ENCODE assay signal across 19 cellular contexts in genomic region chr2:232872826-232873225, GRCh38. TPM values are rescaled to one million over a fixed set of nuclear protein-coding genes. Genes with fewer than 3 reads are reported as not detected.
DNase-seq lines count a peak whose midpoint lies in the region; ATAC-seq, FAIRE-seq and TF ChIP-seq lines count a peak whose summit lies in the region.
"Had no signal": no experiment of that assay in that cellular context is flagged by ENCODE, and none has a peak within 500 bp of the region (broad histone marks: within the 10 kb centered on the region; RNA-seq: fewer than 3 reads in every experiment).

No MANE protein-coding gene starts in this region.

- no peak for FAIRE-seq in kidney (lab: Jason Lieb, UNC)

- TF ChIP-seq CTCF in RWPE1 (conservative IDR thresholded peaks at IDR 0.05; ENCODE audit: low read depth) (no peak), kidney (IDR thresholded peaks at IDR 0.05; ENCODE audit: borderline replicate concordance, extremely low read depth, insufficient read depth) (no peak)

- intact Hi-C loops in kidney (cut with DNase I) = no loop called here

- CTCF ChIA-PET in RWPE1 (lab: Yijun Ruan, JAX) = interaction anchor here (0.6 to 0.7 kb wide), 2 partner anchors 56 to 379 kb away, joined by 3 to 4 read pairs; partner anchors contain the start of gene ATG16L1

- H3K36me3 ChIP-seq in kidney (ENCODE audit: control insufficient read depth in 1 of 2, insufficient read depth in 2 of 2, low read length in 2 of 2) = no peaks in the 10 kb centered on the region
- H3K36me3 ChIP-seq: heart right ventricle, upper lobe of left lung had no signal

- POLR2A ChIA-PET in RWPE1 (lab: Yijun Ruan, JAX; ENCODE audit: low non-redundant PET) = no interaction called here

- H3K4me1 ChIP-seq in kidney (ENCODE audit: control insufficient read depth in 1 of 2, insufficient read depth in 1 of 2, low read depth in 1 of 2, low read length in 2 of 2) = peaks cover 0 to 2% of the 10 kb centered on the region in 2 donors

- ATAC-seq in HG03159 (IDR thresholded peaks at IDR 0.05; ENCODE audit: unreplicated experiment) (no peak), HG03442 (IDR thresholded peaks at IDR 0.05; ENCODE audit: unreplicated experiment) (no peak)
- ATAC-seq: stimulated activated naive B cell treated with anti-CD40 and anti-IgM and Interleukin-4, amounts not matched to agents 10 μg/mL and 1 μg/mL and 100 μg/mL, for 72 hours had no signal

- peak in 9 of 14 donors; percentile 45 to 85 (median 69) for DNase-seq in C1 segment of cervical spinal cord (lab: John Stamatoyannopoulos, UW)
- no peak for DNase-seq in RWPE1 (ENCODE audit: low spot score)
- peak; percentile 59 for DNase-seq in kidney
- DNase-seq in putamen (ENCODE audit: low spot score) = peak; percentile 67
- DNase-seq in OCI-M2 (lab: John Stamatoyannopoulos, UW; ENCODE audit: unreplicated experiment) = no peak
- no peak for DNase-seq in NCI-H1930 (lab: John Stamatoyannopoulos, UW)
- DNase-seq: activated T-cell treated with anti-CD3 and anti-CD28 coated beads for 4 hours; DND-41; H9; heart right ventricle; NCI-H2029; NCI-H226; stimulated activated CD4-positive, alpha-beta T cell treated with anti-CD3 and anti-CD28 coated beads, Interleukin-1b, Interleukin-23, amount 100 ng/mL, for 48 hours; stimulated activated naive B cell treated with anti-CD40 and anti-IgM and Interleukin-4, amounts not matched to agents 10 μg/mL and 1 μg/mL and 100 μg/mL, for 72 hours had no signal

- no peak overlapping the region for H3K4me3 ChIP-seq in kidney (ENCODE audit: low read length in 2 of 2)
- H3K4me3 ChIP-seq: coronary artery, heart right ventricle, upper lobe of left lung had no signal

- H3K9ac ChIP-seq in kidney (ENCODE audit: low read length in 2 of 2) = no peak overlapping the region
- H3K9ac ChIP-seq: KMS-11 had no signal

- H3K9me3 ChIP-seq in kidney (ENCODE audit: control insufficient read depth in 1 of 2, low read length in 2 of 2) = no peaks in the 10 kb centered on the region
- H3K9me3 ChIP-seq: heart right ventricle, upper lobe of left lung had no signal

- peak overlapping the region; percentile 38; the same call in 1 of the 2 replicates for H3K27ac ChIP-seq in RWPE1
- H3K27ac ChIP-seq in kidney (ENCODE audit: low read depth in 2 of 2, low read length in 2 of 2) = no peak overlapping the region
- H3K27ac ChIP-seq: coronary artery, heart right ventricle, KMS-11, upper lobe of left lung had no signal

RNA-seq across cellular contexts. Expression of gene SNORC, which starts 2.8 kb away (rescaled TPM):
- total RNA-seq in kidney = 2.7 TPM
- polyA plus RNA-seq in kidney (ENCODE audit: insufficient read depth, low read depth, low replicate concordance) = 3.3 TPM

Comparison
In these comparisons a context has a peak if more than half of its experiments do, and no peak if none do; other contexts are left out.
1. DNase-seq: peak in C1 segment of cervical spinal cord (9 of 14), kidney (single experiment) and putamen (single experiment); none in RWPE1 (single experiment), OCI-M2 (single experiment) and NCI-H1930 (0 of 2).